8 cellular contexts compared by ENCODE assay signal in genomic region chr4:174283507-174284180, GRCh38. TPM values are rescaled to one million over a fixed set of nuclear protein-coding genes. Genes with fewer than 3 reads are reported as not detected.
DNase-seq lines count a peak whose midpoint lies in the region; ATAC-seq and TF ChIP-seq lines count a peak whose summit lies in the region.

Gene CEP44, plus strand, starts transcription at chr4:174283911. Its CDS starts 15,211 bp downstream, at chr4:174299122.
Gene FBXO8, minus strand, starts transcription at chr4:174283667. Its CDS starts 20,575 bp downstream, at chr4:174263092.

- TF ChIP-seq CTCF in fibroblast of mammary gland (conservative IDR thresholded peaks at IDR 0.05; ENCODE audit: control insufficient read depth, insufficient read depth, low read depth, low read length): no peak

- peak; percentile 70 for ATAC-seq in GM21529 (IDR thresholded peaks at IDR 0.05; ENCODE audit: unreplicated experiment)
- ATAC-seq in naive thymus-derived CD8-positive, alpha-beta T cell: peak; percentile 66 to 69
- peak; percentile 80 to 83 for ATAC-seq in stimulated activated naive B cell treated with anti-CD40 and anti-IgM and Interleukin-4, amounts not matched to agents 10 μg/mL and 1 μg/mL and 100 μg/mL, for 72 hours (replicated peaks)

- H3K4me1 Mint-ChIP-seq in IgD-negative memory B cell: peaks cover 28 to 52% (median 34%) of the 10 kb centered on the region in 3 donors
- peaks cover 73% of the 10 kb centered on the region for H3K4me1 Mint-ChIP-seq in activated T-helper 1 cell treated with anti-CD3 and anti-CD28 coated beads, Interleukin-12 subunit alpha, Interleukin-12 subunit beta, Interleukin-2, Interleukin-4 antibody, amounts not matched to agents 30 ng/mL and 10 ng/mL and 1 ng/mL, durations not matched to agents 14 hours and 24 hours and 36 hours (ENCODE audit: low read depth)
- peaks cover 29 to 89% (median 71%) of the 10 kb centered on the region in 4 donors for H3K4me1 Mint-ChIP-seq in naive thymus-derived CD8-positive, alpha-beta T cell
- H3K4me1 Mint-ChIP-seq in stimulated activated naive B cell treated with anti-CD40 and anti-IgM and Interleukin-4, amounts not matched to agents 10 μg/mL and 1 μg/mL and 100 μg/mL, for 72 hours: peaks cover 24 to 52% of the 10 kb centered on the region in 2 donors

- POLR2A ChIA-PET in naive thymus-derived CD8-positive, alpha-beta T cell (lab: Charles Lee): interaction anchor here (1.3 to 1.7 kb wide), 2 partner anchors 914 to 950 kb away, joined by 5 read pairs; partner anchors contain the start of genes HMGB2 and SAP30

- peaks cover 8% of the 10 kb centered on the region for H3K36me3 Mint-ChIP-seq in IgD-negative memory B cell
- H3K36me3 Mint-ChIP-seq in activated T-helper 1 cell treated with anti-CD3 and anti-CD28 coated beads, Interleukin-12 subunit alpha, Interleukin-12 subunit beta, Interleukin-2, Interleukin-4 antibody, amounts not matched to agents 30 ng/mL and 10 ng/mL and 1 ng/mL, durations not matched to agents 14 hours and 24 hours and 36 hours (ENCODE audit: low read depth): peaks cover 17% of the 10 kb centered on the region
- peaks cover 0 to 22% (median 15%) of the 10 kb centered on the region in 3 donors for H3K36me3 Mint-ChIP-seq in naive thymus-derived CD8-positive, alpha-beta T cell
- H3K36me3 Mint-ChIP-seq in stimulated activated naive B cell treated with anti-CD40 and anti-IgM and Interleukin-4, amounts not matched to agents 10 μg/mL and 1 μg/mL and 100 μg/mL, for 72 hours: peaks cover 7 to 24% of the 10 kb centered on the region in 2 donors

- H3K4me3 ChIP-seq in fibroblast of mammary gland (ENCODE audit: control insufficient read depth, low read depth, low read length): peak within 1 kb of the TSS; percentile 88

- H3K27me3 Mint-ChIP-seq in IgD-negative memory B cell: no peaks in the 10 kb centered on the region
- no peaks in the 10 kb centered on the region for H3K27me3 Mint-ChIP-seq in activated T-helper 1 cell treated with anti-CD3 and anti-CD28 coated beads, Interleukin-12 subunit alpha, Interleukin-12 subunit beta, Interleukin-2, Interleukin-4 antibody, amounts not matched to agents 30 ng/mL and 10 ng/mL and 1 ng/mL, durations not matched to agents 14 hours and 24 hours and 36 hours (ENCODE audit: insufficient read depth)
- H3K27me3 Mint-ChIP-seq in naive thymus-derived CD8-positive, alpha-beta T cell: no peaks in the 10 kb centered on the region
- H3K27me3 Mint-ChIP-seq in stimulated activated naive B cell treated with anti-CD40 and anti-IgM and Interleukin-4, amounts not matched to agents 10 μg/mL and 1 μg/mL and 100 μg/mL, for 72 hours: no peaks in the 10 kb centered on the region

- DNase-seq in DMS53 (lab: John Stamatoyannopoulos, UW) (peak; percentile 77), RPMI7951 (ENCODE audit: low read depth) (peak; percentile 69), fibroblast of mammary gland (ENCODE audit: low read depth) (peak; percentile 80)
- DNase-seq in activated T-helper 1 cell treated with anti-CD3 and anti-CD28 coated beads, Interleukin-12 subunit alpha, Interleukin-12 subunit beta, Interleukin-2, Interleukin-4 antibody, amounts not matched to agents 30 ng/mL and 10 ng/mL and 1 ng/mL, durations not matched to agents 14 hours and 24 hours and 36 hours (ENCODE audit: low spot score): peak; percentile 56
- DNase-seq in naive thymus-derived CD8-positive, alpha-beta T cell: peak; percentile 53 to 88 (median 72)
- peak; percentile 68 for DNase-seq in stimulated activated naive B cell treated with anti-CD40 and anti-IgM and Interleukin-4, amounts not matched to agents 10 μg/mL and 1 μg/mL and 100 μg/mL, for 72 hours

- H3K9me3 Mint-ChIP-seq in IgD-negative memory B cell: no peaks in the 10 kb centered on the region
- no peaks in the 10 kb centered on the region for H3K9me3 Mint-ChIP-seq in activated T-helper 1 cell treated with anti-CD3 and anti-CD28 coated beads, Interleukin-12 subunit alpha, Interleukin-12 subunit beta, Interleukin-2, Interleukin-4 antibody, amounts not matched to agents 30 ng/mL and 10 ng/mL and 1 ng/mL, durations not matched to agents 14 hours and 24 hours and 36 hours
- peaks cover 0 to 7% (median 0%) of the 10 kb centered on the region in 9 donors for H3K9me3 Mint-ChIP-seq in naive thymus-derived CD8-positive, alpha-beta T cell
- no peaks in the 10 kb centered on the region for H3K9me3 Mint-ChIP-seq in stimulated activated naive B cell treated with anti-CD40 and anti-IgM and Interleukin-4, amounts not matched to agents 10 μg/mL and 1 μg/mL and 100 μg/mL, for 72 hours

- H3K4me3 Mint-ChIP-seq in IgD-negative memory B cell: peak within 1 kb of the TSS; percentile 88 to 100 (median 98)
- peak within 1 kb of the TSS; percentile 100 for H3K4me3 Mint-ChIP-seq in activated T-helper 1 cell treated with anti-CD3 and anti-CD28 coated beads, Interleukin-12 subunit alpha, Interleukin-12 subunit beta, Interleukin-2, Interleukin-4 antibody, amounts not matched to agents 30 ng/mL and 10 ng/mL and 1 ng/mL, durations not matched to agents 14 hours and 24 hours and 36 hours
- H3K4me3 Mint-ChIP-seq in naive thymus-derived CD8-positive, alpha-beta T cell: peak within 1 kb of the TSS; percentile 94 to 100 (median 99)
- H3K4me3 Mint-ChIP-seq in stimulated activated naive B cell treated with anti-CD40 and anti-IgM and Interleukin-4, amounts not matched to agents 10 μg/mL and 1 μg/mL and 100 μg/mL, for 72 hours: peak within 1 kb of the TSS; percentile 99 to 100

- peak within 1 kb of the TSS; percentile 91 to 100 (median 99) for H3K27ac Mint-ChIP-seq in IgD-negative memory B cell
- H3K27ac Mint-ChIP-seq in activated T-helper 1 cell treated with anti-CD3 and anti-CD28 coated beads, Interleukin-12 subunit alpha, Interleukin-12 subunit beta, Interleukin-2, Interleukin-4 antibody, amounts not matched to agents 30 ng/mL and 10 ng/mL and 1 ng/mL, durations not matched to agents 14 hours and 24 hours and 36 hours: peak within 1 kb of the TSS; percentile 99
- peak within 1 kb of the TSS; percentile 99 to 100 (median 100) for H3K27ac Mint-ChIP-seq in naive thymus-derived CD8-positive, alpha-beta T cell
- peak within 1 kb of the TSS; percentile 100 for H3K27ac Mint-ChIP-seq in stimulated activated naive B cell treated with anti-CD40 and anti-IgM and Interleukin-4, amounts not matched to agents 10 μg/mL and 1 μg/mL and 100 μg/mL, for 72 hours

- intact Hi-C loops in activated T-helper 1 cell treated with anti-CD3 and anti-CD28 coated beads, Interleukin-12 subunit alpha, Interleukin-12 subunit beta, Interleukin-2, Interleukin-4 antibody, amounts not matched to agents 30 ng/mL and 10 ng/mL and 1 ng/mL, durations not matched to agents 14 hours and 24 hours and 36 hours (cut with micrococcal nuclease): loop anchor here (1.0 to 5.0 kb wide), 10 partner anchors 35 to 1909 kb away; partner anchors contain the start of genes GALNT7, HPGD and SAP30

RNA-seq across cellular contexts. Expression of gene CEP44, which starts in this region (rescaled TPM):
- 9.9 TPM for polyA plus RNA-seq in IgD-negative memory B cell
- total RNA-seq in RPMI7951 (2014; rRNA removed; shearing (Covaris generic)): 18.5 and 21.1 TPM in 2 replicates
- total RNA-seq in activated T-helper 1 cell treated with anti-CD3 and anti-CD28 coated beads, Interleukin-12 subunit alpha, Interleukin-12 subunit beta, Interleukin-2, Interleukin-4 antibody, amounts not matched to agents 30 ng/mL and 10 ng/mL and 1 ng/mL, durations not matched to agents 14 hours and 24 hours and 36 hours: 15.4 and 18.2 TPM in 2 replicates
- 10 to 100 TPM; 21.2 to 23.4 TPM for total RNA-seq in naive thymus-derived CD8-positive, alpha-beta T cell
- 1 to 10 TPM; 6.6 to 7.6 (median 6.7) TPM for polyA plus RNA-seq in naive thymus-derived CD8-positive, alpha-beta T cell

RNA-seq across cellular contexts. Expression of gene FBXO8, which starts in this region (rescaled TPM):
- polyA plus RNA-seq in IgD-negative memory B cell: 16.0 TPM
- 28.9 and 40.1 TPM in 2 replicates for total RNA-seq in RPMI7951 (2014; rRNA removed; shearing (Covaris generic))
- total RNA-seq in activated T-helper 1 cell treated with anti-CD3 and anti-CD28 coated beads, Interleukin-12 subunit alpha, Interleukin-12 subunit beta, Interleukin-2, Interleukin-4 antibody, amounts not matched to agents 30 ng/mL and 10 ng/mL and 1 ng/mL, durations not matched to agents 14 hours and 24 hours and 36 hours: 17.0 and 18.1 TPM in 2 replicates
- total RNA-seq in naive thymus-derived CD8-positive, alpha-beta T cell: 10 to 100 TPM; 21.9 to 25.4 TPM
- polyA plus RNA-seq in naive thymus-derived CD8-positive, alpha-beta T cell: 10 to 100 TPM; 11.0 to 15.4 (median 11.7) TPM

Comparison
In these comparisons a context has a peak if more than half of its experiments do, and no peak if none do; other contexts are left out.
1. Peak in every context shown above with its lines: DNase-seq, ATAC-seq and H3K4me3 ChIP-seq.